8 cellular contexts compared by ENCODE assay signal in genomic region chr19:5987077-5987818, GRCh38. TPM values are rescaled to one million over a fixed set of nuclear protein-coding genes. Genes with fewer than 3 reads are reported as not detected.
DNase-seq lines count a peak whose midpoint lies in the region; ATAC-seq and TF ChIP-seq lines count a peak whose summit lies in the region.

No MANE protein-coding gene starts in this region.

- peak overlapping the region; percentile 3 for H3K4me3 ChIP-seq in Jurkat, Clone E6-1 (ENCODE audit: low read length)
- H3K4me3 ChIP-seq in esophagus squamous epithelium, result peak overlapping the region in 3 of 4 donors; percentile 26 to 58 (median 34)

- peaks cover 12 to 55% (median 13%) of the 10 kb centered on the region in 3 donors for H3K4me1 ChIP-seq in esophagus squamous epithelium

- peak; percentile 88 to 96 (median 92) for TF ChIP-seq CTCF in esophagus squamous epithelium (IDR thresholded peaks at IDR 0.05)

- ATAC-seq in naive thymus-derived CD8-positive, alpha-beta T cell, result peak; percentile 51 to 84
- ATAC-seq in GM19397 (IDR thresholded peaks at IDR 0.05; ENCODE audit: unreplicated experiment), result no peak

- peak overlapping the region; percentile 68 to 84 (median 76) for H3K4me3 Mint-ChIP-seq in naive thymus-derived CD8-positive, alpha-beta T cell

- peaks cover 0 to 5% (median 0%) of the 10 kb centered on the region in 5 donors for H3K27me3 Mint-ChIP-seq in naive thymus-derived CD8-positive, alpha-beta T cell

- WGBS in esophagus squamous epithelium, 2 donors, result 18 to 19% methylated on average over 13 to 16 of the region's 17 CpGs

- POLR2A ChIA-PET in naive thymus-derived CD8-positive, alpha-beta T cell (lab: Charles Lee), result interaction anchor here (0.5 kb wide), 1 partner anchor 408 kb away, joined by 5 read pairs; no protein-coding TSS in a partner anchor

- H3K27me3 ChIP-seq in esophagus squamous epithelium, result no peaks in the 10 kb centered on the region

- peaks cover 7 to 29% (median 15%) of the 10 kb centered on the region in 4 donors for H3K4me1 Mint-ChIP-seq in naive thymus-derived CD8-positive, alpha-beta T cell

- no peaks in the 10 kb centered on the region for H3K9me3 Mint-ChIP-seq in naive thymus-derived CD8-positive, alpha-beta T cell

- peak overlapping the region in 9 of 10 donors; percentile 1 to 84 (median 69) for H3K27ac Mint-ChIP-seq in naive thymus-derived CD8-positive, alpha-beta T cell

- no peak overlapping the region for H3K27ac ChIP-seq in esophagus squamous epithelium

- H3K36me3 ChIP-seq in esophagus squamous epithelium, result peaks cover 0 to 6% (median 0%) of the 10 kb centered on the region in 3 donors

- DNase-seq in COLO668 (lab: John Stamatoyannopoulos, UW; ENCODE audit: unreplicated experiment) (peak; percentile 80), OCI-M2 (lab: John Stamatoyannopoulos, UW; ENCODE audit: unreplicated experiment) (peak; percentile 16), esophagus squamous epithelium (lab: John Stamatoyannopoulos, UW) (no peak)
- peak; percentile 59 for DNase-seq in Jurkat, Clone E6-1 (ENCODE audit: low read depth, low spot score)
- DNase-seq in activated T-cell treated with anti-CD3 and anti-CD28 coated beads, Interleukin-2, amount 50 U/mL, for 1 hour, result peak; percentile 71
- peak; percentile 43 to 83 (median 70) for DNase-seq in naive thymus-derived CD8-positive, alpha-beta T cell
- DNase-seq in stimulated activated CD8-positive, alpha-beta memory T cell treated with anti-CD3 and anti-CD28 coated beads, Interleukin-7, amount 100 ng/mL, for 48 hours (ENCODE audit: extremely low read depth in 1 of 2, low read depth in 1 of 2), result peak; percentile 21 to 47

- TF ChIP-seq POLR2A in esophagus squamous epithelium (IDR thresholded peaks at IDR 0.05), result no peak

- no peaks in the 10 kb centered on the region for H3K36me3 Mint-ChIP-seq in naive thymus-derived CD8-positive, alpha-beta T cell

- no peaks in the 10 kb centered on the region for H3K9me3 ChIP-seq in esophagus squamous epithelium

- intact Hi-C loops in esophagus squamous epithelium (cut with DNase I), result loop anchor here (5.0 to 10.0 kb wide), 2 partner anchors 35 to 138 kb away; no protein-coding TSS in a partner anchor

RNA-seq across cellular contexts. Expression of gene RANBP3, which starts 9.3 kb away (rescaled TPM):
- polyA plus RNA-seq in Jurkat, Clone E6-1 (2012; ENCODE audit: insufficient read depth, insufficient read length), result 62.0 TPM
- total RNA-seq in esophagus squamous epithelium, result 10 to 100 TPM; 38.0 to 77.8 (median 39.6) TPM
- 100 to 1,000 TPM; 128 to 145 TPM for total RNA-seq in naive thymus-derived CD8-positive, alpha-beta T cell
- 10 to 100 TPM in 1 of 3 donors, 1 to 10 TPM in 2; 7.7 to 13.0 (median 9.1) TPM for polyA plus RNA-seq in naive thymus-derived CD8-positive, alpha-beta T cell
